In the genomic region with DNA sequence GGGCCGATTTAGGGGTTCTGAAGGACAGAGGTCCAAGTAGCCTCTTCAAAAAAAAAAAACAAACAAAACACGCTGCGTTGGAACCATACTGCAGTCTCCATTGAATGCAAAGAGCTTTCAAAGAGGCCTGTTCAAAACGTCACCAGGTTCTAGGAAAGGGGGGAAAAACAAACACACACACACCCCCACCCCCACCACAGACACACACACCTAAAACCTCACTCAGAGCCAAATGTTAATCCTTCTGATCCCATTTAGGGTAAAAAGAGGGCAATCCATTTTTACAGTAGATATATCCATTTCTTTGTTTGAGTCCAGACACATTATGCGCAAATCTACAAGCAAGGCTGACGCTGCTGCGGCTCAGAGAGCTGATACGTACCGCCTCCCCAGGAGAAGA, we compare ENCODE assay signal across 8 cellular contexts.
DNase-seq lines count a peak whose midpoint lies in the region; ATAC-seq and TF ChIP-seq lines count a peak whose summit lies in the region.

No MANE protein-coding gene starts in this region.

- no peak for TF ChIP-seq CTCF in SU-DHL-6 (IDR thresholded peaks at IDR 0.05; ENCODE audit: insufficient read depth, low read length, poor library complexity, severe bottlenecking)
- no peak for TF ChIP-seq CTCF in fibroblast of mammary gland (conservative IDR thresholded peaks at IDR 0.05; ENCODE audit: control insufficient read depth, insufficient read depth, low read depth, low read length)

- H2AFZ ChIP-seq in SU-DHL-6 (ENCODE audit: low read depth, low read length, severe bottlenecking): no peak overlapping the region

- peak overlapping the region; percentile 96 for H3K27ac Mint-ChIP-seq in stimulated activated naive B cell treated with anti-CD40 and anti-IgM and Interleukin-4, amounts not matched to agents 10 μg/mL and 1 μg/mL and 100 μg/mL, for 72 hours

- H3K4me3 ChIP-seq in SU-DHL-6 (ENCODE audit: insufficient read depth, low read length, poor library complexity, severe bottlenecking): peak overlapping the region; percentile 86
- H3K4me3 ChIP-seq in fibroblast of mammary gland (ENCODE audit: control insufficient read depth, low read depth, low read length): peak overlapping the region; percentile 67

- peak overlapping the region; percentile 96 to 99 for H3K4me3 Mint-ChIP-seq in stimulated activated naive B cell treated with anti-CD40 and anti-IgM and Interleukin-4, amounts not matched to agents 10 μg/mL and 1 μg/mL and 100 μg/mL, for 72 hours

- H3F3A ChIP-seq in SU-DHL-6 (ENCODE audit: insufficient read depth): no peaks in the 10 kb centered on the region

- H3K36me3 ChIP-seq in SU-DHL-6 (ENCODE audit: low read length): no peaks in the 10 kb centered on the region

- DNase-seq in NCI-H748 (lab: John Stamatoyannopoulos, UW; ENCODE audit: unreplicated experiment) (peak; percentile 48), NCI-H748 treated with DMSO at 0.1 percent for 48 hours (lab: John Stamatoyannopoulos, UW) (no peak), fibroblast of mammary gland (ENCODE audit: low read depth) (no peak)
- DNase-seq in stimulated activated naive B cell treated with anti-CD40 and anti-IgM and Interleukin-4, amounts not matched to agents 10 μg/mL and 1 μg/mL and 100 μg/mL, for 72 hours: no peak

- peaks cover 53% of the 10 kb centered on the region for H3K79me2 ChIP-seq in SU-DHL-6 (ENCODE audit: insufficient read depth, low read length)

- no peaks in the 10 kb centered on the region for H3K9me3 ChIP-seq in SU-DHL-6 (ENCODE audit: insufficient read depth, low read length)

- H3K27ac ChIP-seq in SU-DHL-6 (ENCODE audit: low read depth, low read length): peak overlapping the region; percentile 81

- peak overlapping the region; percentile 95 for H3K9ac ChIP-seq in SU-DHL-6 (ENCODE audit: low read length)

- no peaks in the 10 kb centered on the region for H3K9me2 ChIP-seq in SU-DHL-6 (replicated peaks; ENCODE audit: insufficient read depth, low read length)

- no peaks in the 10 kb centered on the region for H3K27me3 ChIP-seq in SU-DHL-6 (ENCODE audit: low read length)

- no peaks in the 10 kb centered on the region for H3K9me3 Mint-ChIP-seq in stimulated activated naive B cell treated with anti-CD40 and anti-IgM and Interleukin-4, amounts not matched to agents 10 μg/mL and 1 μg/mL and 100 μg/mL, for 72 hours

- peak overlapping the region; percentile 79 for H3K4me2 ChIP-seq in SU-DHL-6 (ENCODE audit: low read depth, low read length, poor library complexity, severe bottlenecking)

- peaks cover 15 to 16% of the 10 kb centered on the region in 2 donors for H3K4me1 Mint-ChIP-seq in stimulated activated naive B cell treated with anti-CD40 and anti-IgM and Interleukin-4, amounts not matched to agents 10 μg/mL and 1 μg/mL and 100 μg/mL, for 72 hours

- H3K36me3 Mint-ChIP-seq in stimulated activated naive B cell treated with anti-CD40 and anti-IgM and Interleukin-4, amounts not matched to agents 10 μg/mL and 1 μg/mL and 100 μg/mL, for 72 hours: peaks cover 3 to 24% of the 10 kb centered on the region in 2 donors

- peaks cover 0 to 20% of the 10 kb centered on the region in 2 donors for H3K27me3 Mint-ChIP-seq in stimulated activated naive B cell treated with anti-CD40 and anti-IgM and Interleukin-4, amounts not matched to agents 10 μg/mL and 1 μg/mL and 100 μg/mL, for 72 hours

- 0 out of 2 replicates have a peak, but pooled peaks cover 5% of the 10 kb centered on the region for H4K20me1 ChIP-seq in SU-DHL-6 (ENCODE audit: low read depth, low read length)

- no peak for ATAC-seq in stimulated activated naive B cell treated with anti-CD40 and anti-IgM and Interleukin-4, amounts not matched to agents 10 μg/mL and 1 μg/mL and 100 μg/mL, for 72 hours (replicated peaks)
- ATAC-seq in HG02759 (IDR thresholded peaks at IDR 0.05; ENCODE audit: unreplicated experiment) (no peak), HG02884 (IDR thresholded peaks at IDR 0.05; ENCODE audit: unreplicated experiment) (no peak), HG02840 (IDR thresholded peaks at IDR 0.05; ENCODE audit: low FRiP score, unreplicated experiment) (no peak)
